ENCODE assay signal across 14 cellular contexts in the genomic region with DNA sequence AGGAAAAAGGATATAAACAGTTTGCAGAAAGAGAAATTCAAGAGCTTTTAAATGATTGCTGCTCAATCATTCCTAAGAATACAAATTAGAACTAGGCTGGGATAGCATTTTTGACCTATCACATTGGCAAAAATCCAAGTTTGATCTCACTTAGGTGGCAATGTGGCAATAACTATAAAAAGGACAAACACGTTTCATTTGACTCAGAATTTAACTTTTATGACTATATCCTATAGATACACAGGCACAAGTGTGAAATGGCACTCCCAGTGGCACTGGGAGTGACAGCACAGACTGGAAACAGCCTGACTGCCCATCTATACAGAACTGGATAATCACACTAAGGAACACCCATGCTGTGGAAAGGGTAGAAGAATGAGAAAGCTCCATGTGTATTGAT. TPM values are rescaled to one million over a fixed set of nuclear protein-coding genes. Genes with fewer than 3 reads are reported as not detected.
A peak's percentile ranks its signal among the peaks of the same experiment; 100 is the strongest.
DNase-seq lines count a peak whose midpoint lies in the region; ATAC-seq and TF ChIP-seq lines count a peak whose summit lies in the region.
"Had no signal": no experiment of that assay in that cellular context is flagged by ENCODE, and none has a peak within 500 bp of the region (broad histone marks: within the 10 kb centered on the region; RNA-seq: fewer than 3 reads in every experiment).

No MANE protein-coding gene starts in this region.

- in situ Hi-C loops in transverse colon (cut with MboI; ENCODE audit: low pct_ligation_motif_present in 1 of 4, low pct_unique_long_range_greater_than_20kb in 1 of 4, low sequenced_read_pairs in 3 of 4), result no loop called here

- intact Hi-C loops in natural killer cell (cut with micrococcal nuclease), result no loop called here
- intact Hi-C loops in transverse colon (cut with DNase I; ENCODE audit: low total_unique reads), result loop anchor here (2.0 kb wide), 1 partner anchor 64 kb away; no protein-coding TSS in a partner anchor

- TF ChIP-seq CTCF in natural killer cell (IDR thresholded peaks at IDR 0.05) (no peak), chondrocyte (IDR thresholded peaks at IDR 0.05) (peak; percentile 42), transverse colon (IDR thresholded peaks at IDR 0.05) (peak in 4 of 5 experiments; percentile 33 to 53 (median 40))

- H3K27ac Mint-ChIP-seq in natural killer cell treated with Interleukin-12 subunit alpha and Interleukin-12 subunit beta and Interleukin-15 and Interleukin-18, amount 100 ng/mL, for 72 hours, result no peak overlapping the region
- no peak overlapping the region for H3K27ac Mint-ChIP-seq in natural killer cell
- no peak overlapping the region for H3K27ac Mint-ChIP-seq in chondrocyte (ENCODE audit: unreplicated experiment)
- H3K27ac Mint-ChIP-seq in effector memory CD8-positive, alpha-beta T cell, result no peak overlapping the region
- H3K27ac Mint-ChIP-seq: activated naive CD8-positive, alpha-beta T cell treated with anti-CD3 and anti-CD28 coated beads for 36 hours had no signal

- H3K4me1 ChIP-seq in transverse colon, result peaks cover 0 to 10% (median 4%) of the 10 kb centered on the region in 4 donors

- H3K4me3 Mint-ChIP-seq in natural killer cell treated with Interleukin-12 subunit alpha and Interleukin-12 subunit beta and Interleukin-15 and Interleukin-18, amount 100 ng/mL, for 72 hours, result no peak overlapping the region
- H3K4me3 Mint-ChIP-seq in natural killer cell (no peak overlapping the region), chondrocyte (ENCODE audit: unreplicated experiment) (no peak overlapping the region)
- no peak overlapping the region for H3K4me3 Mint-ChIP-seq in effector memory CD8-positive, alpha-beta T cell
- H3K4me3 Mint-ChIP-seq: activated naive CD8-positive, alpha-beta T cell treated with anti-CD3 and anti-CD28 coated beads for 36 hours had no signal

- H3K27me3 Mint-ChIP-seq in natural killer cell treated with Interleukin-12 subunit alpha and Interleukin-12 subunit beta and Interleukin-15 and Interleukin-18, amount 100 ng/mL, for 72 hours, result no peaks in the 10 kb centered on the region
- H3K27me3 Mint-ChIP-seq in natural killer cell (ENCODE audit: low read depth in 2 of 2) (no peaks in the 10 kb centered on the region), chondrocyte (ENCODE audit: low read depth) (no peaks in the 10 kb centered on the region)
- H3K27me3 Mint-ChIP-seq in effector memory CD8-positive, alpha-beta T cell, result no peaks in the 10 kb centered on the region
- H3K27me3 Mint-ChIP-seq: activated naive CD8-positive, alpha-beta T cell treated with anti-CD3 and anti-CD28 coated beads for 36 hours had no signal

- H3K4me3 ChIP-seq in transverse colon, result no peak overlapping the region

- no peaks in the 10 kb centered on the region for H3K27me3 ChIP-seq in transverse colon

- ATAC-seq in natural killer cell treated with Interleukin-12 subunit alpha and Interleukin-12 subunit beta and Interleukin-15 and Interleukin-18, amount 100 ng/mL, for 72 hours, result peak; percentile 52 to 58
- ATAC-seq in natural killer cell, result no peak
- no peak for ATAC-seq in effector memory CD8-positive, alpha-beta T cell (replicated peaks)
- ATAC-seq in GM21526 (IDR thresholded peaks at IDR 0.05; ENCODE audit: low FRiP score, unreplicated experiment), result no peak
- ATAC-seq in GM18870 (IDR thresholded peaks at IDR 0.05; ENCODE audit: unreplicated experiment), result no peak
- ATAC-seq: right cardiac atrium had no signal

- peaks cover 16 to 26% of the 10 kb centered on the region in 2 donors for H3K4me1 Mint-ChIP-seq in natural killer cell treated with Interleukin-12 subunit alpha and Interleukin-12 subunit beta and Interleukin-15 and Interleukin-18, amount 100 ng/mL, for 72 hours (ENCODE audit: low read depth in 2 of 2)
- H3K4me1 Mint-ChIP-seq in natural killer cell (peaks cover 0 to 5% of the 10 kb centered on the region in 2 donors), chondrocyte (ENCODE audit: low read depth) (no peaks in the 10 kb centered on the region)
- H3K4me1 Mint-ChIP-seq in effector memory CD8-positive, alpha-beta T cell (ENCODE audit: low read depth in 2 of 2), result peaks cover 0 to 11% of the 10 kb centered on the region in 2 donors

- no peak for DNase-seq in natural killer cell treated with Interleukin-12 subunit alpha and Interleukin-12 subunit beta and Interleukin-15 and Interleukin-18, amount 100 ng/mL, for 72 hours (ENCODE audit: low spot score)
- DNase-seq in natural killer cell, result no peak
- DNase-seq in OCI-M1 (lab: John Stamatoyannopoulos, UW), result peak; percentile 68
- no peak for DNase-seq in chondrocyte (ENCODE audit: low spot score)
- peak; percentile 48 for DNase-seq in transverse colon
- no peak for DNase-seq in effector memory CD8-positive, alpha-beta T cell
- DNase-seq: activated naive CD8-positive, alpha-beta T cell treated with anti-CD3 and anti-CD28 coated beads for 36 hours; mammary epithelial cell; NCI-H1436; right cardiac atrium; stimulated activated CD4-positive, alpha-beta T cell treated with anti-CD3 and anti-CD28 coated beads, Interleukin-2, amount 100 ng/mL, for 48 hours; trophoblast cell had no signal

- H3K36me3 ChIP-seq in transverse colon, result no peaks in the 10 kb centered on the region

- no peak for TF ChIP-seq EP300 in transverse colon (IDR thresholded peaks at IDR 0.05; ENCODE audit: low read depth)

- H3K27ac ChIP-seq in transverse colon, result peak overlapping the region in 3 of 4 donors; percentile 6 to 26 (median 24)

- peaks cover 18% of the 10 kb centered on the region for H3K9me3 Mint-ChIP-seq in natural killer cell treated with Interleukin-12 subunit alpha and Interleukin-12 subunit beta and Interleukin-15 and Interleukin-18, amount 100 ng/mL, for 72 hours
- H3K9me3 Mint-ChIP-seq in natural killer cell, result peaks cover 10 to 13% of the 10 kb centered on the region in 2 donors
- peaks cover 16% of the 10 kb centered on the region for H3K9me3 Mint-ChIP-seq in chondrocyte (ENCODE audit: low read depth)
- peaks cover 2 to 16% of the 10 kb centered on the region in 2 donors for H3K9me3 Mint-ChIP-seq in effector memory CD8-positive, alpha-beta T cell

- TF ChIP-seq POLR2A in transverse colon (IDR thresholded peaks at IDR 0.05), result no peak

- no peaks in the 10 kb centered on the region for H3K9me3 ChIP-seq in transverse colon

- WGBS in transverse colon (ENCODE audit: low coverage in 1 of 2), 2 donors, result 25 to 43% methylated on average over 1 of the region's 1 CpG

- H3K36me3 Mint-ChIP-seq in natural killer cell treated with Interleukin-12 subunit alpha and Interleukin-12 subunit beta and Interleukin-15 and Interleukin-18, amount 100 ng/mL, for 72 hours, result peaks cover 62% of the 10 kb centered on the region
- peaks cover 24% of the 10 kb centered on the region for H3K36me3 Mint-ChIP-seq in natural killer cell
- peaks cover 21% of the 10 kb centered on the region for H3K36me3 Mint-ChIP-seq in chondrocyte (ENCODE audit: low read depth)
- H3K36me3 Mint-ChIP-seq in effector memory CD8-positive, alpha-beta T cell (ENCODE audit: insufficient read depth), result peaks cover 6% of the 10 kb centered on the region

RNA-seq across cellular contexts. Expression of gene CENPU, which starts 11.1 kb away (rescaled TPM):
- 10 to 100 TPM; 44.8 to 60.2 TPM for total RNA-seq in natural killer cell treated with Interleukin-12 subunit alpha and Interleukin-12 subunit beta and Interleukin-15 and Interleukin-18, amount 100 ng/mL, for 72 hours
- total RNA-seq in natural killer cell (10 to 100 TPM in 2 of 3 donors, 1 to 10 TPM in 1; 6.5 to 12.1 (median 10.3) TPM), chondrocyte (5.7 to 12.9 TPM (median 6.3 TPM) in 3 replicates), transverse colon (1 to 10 TPM; 1.5 to 5.6 (median 4.1) TPM)

Comparison
In these comparisons a context has a peak if more than half of its experiments do, and no peak if none do; other contexts are left out.
1. ATAC-seq: peak in natural killer cell treated with Interleukin-12 subunit alpha and Interleukin-12 subunit beta and Interleukin-15 and Interleukin-18, amount 100 ng/mL, for 72 hours (2 of 2); none in natural killer cell (0 of 3), effector memory CD8-positive, alpha-beta T cell (single experiment), GM21526 (single experiment) and GM18870 (single experiment).
2. DNase-seq: peak in OCI-M1 (single experiment) and transverse colon (single experiment); none in natural killer cell treated with Interleukin-12 subunit alpha and Interleukin-12 subunit beta and Interleukin-15 and Interleukin-18, amount 100 ng/mL, for 72 hours (single experiment), natural killer cell (single experiment), chondrocyte (single experiment) and effector memory CD8-positive, alpha-beta T cell (0 of 3).